ENCODE assay signal across 10 cellular contexts in genomic region chr3:73255609-73256029, GRCh38.
DNase-seq lines count a peak whose midpoint lies in the region; ATAC-seq and TF ChIP-seq lines count a peak whose summit lies in the region.
"Had no signal": no experiment of that assay in that cellular context is flagged by ENCODE, and none has a peak within 500 bp of the region (broad histone marks: within the 10 kb centered on the region; RNA-seq: fewer than 3 reads in every experiment).

No MANE protein-coding gene starts in this region.

- no peaks in the 10 kb centered on the region for H3K36me3 ChIP-seq in MG63
- no peaks in the 10 kb centered on the region for H3K36me3 ChIP-seq in SJSA1
- no peaks in the 10 kb centered on the region for H3K36me3 ChIP-seq in right atrium auricular region
- H3K36me3 ChIP-seq in neural progenitor cell = no peaks in the 10 kb centered on the region
- H3K36me3 ChIP-seq: gastroesophageal sphincter had no signal

- no peak for ATAC-seq in HG03565 (IDR thresholded peaks at IDR 0.05; ENCODE audit: unreplicated experiment)
- ATAC-seq: gastroesophageal sphincter; stimulated activated effector memory CD8-positive, alpha-beta T cell treated with anti-CD3 and anti-CD28 coated beads, Interleukin-12 subunit alpha, Interleukin-12 subunit beta, amount 100 ng/mL, for 72 hours had no signal

- H3F3A ChIP-seq in neural progenitor cell (ENCODE audit: low read depth) = no peaks in the 10 kb centered on the region

- H3K27ac ChIP-seq in SJSA1 (no peak overlapping the region), right atrium auricular region (no peak overlapping the region), neural progenitor cell (no peak overlapping the region)
- H3K27ac ChIP-seq: gastroesophageal sphincter had no signal

- H3K9ac ChIP-seq in neural progenitor cell = no peak overlapping the region

- H3K79me2 ChIP-seq in neural progenitor cell (ENCODE audit: low read depth) = no peaks in the 10 kb centered on the region

- H2AFZ ChIP-seq in neural progenitor cell (replicated peaks) = no peak overlapping the region

- no peaks in the 10 kb centered on the region for H3K9me3 Mint-ChIP-seq in neural progenitor cell

- no peak overlapping the region for H3K4me3 Mint-ChIP-seq in neural progenitor cell
- H3K4me3 Mint-ChIP-seq: stimulated activated effector memory CD8-positive, alpha-beta T cell treated with anti-CD3 and anti-CD28 coated beads, Interleukin-12 subunit alpha, Interleukin-12 subunit beta, amount 100 ng/mL, for 72 hours had no signal

- peaks cover 2% of the 10 kb centered on the region for H3K27me3 Mint-ChIP-seq in neural progenitor cell (ENCODE audit: insufficient read depth, low read depth)

- H3K4me1 ChIP-seq in SJSA1 (replicated peaks) (no peaks in the 10 kb centered on the region), right atrium auricular region (no peaks in the 10 kb centered on the region), neural progenitor cell (peaks cover 6% of the 10 kb centered on the region)
- H3K4me1 ChIP-seq: gastroesophageal sphincter had no signal

- H3K4me1 Mint-ChIP-seq in neural progenitor cell = peaks cover 4% of the 10 kb centered on the region
- H3K4me1 Mint-ChIP-seq: stimulated activated effector memory CD8-positive, alpha-beta T cell treated with anti-CD3 and anti-CD28 coated beads, Interleukin-12 subunit alpha, Interleukin-12 subunit beta, amount 100 ng/mL, for 72 hours had no signal

- no peak overlapping the region for H3K4me3 ChIP-seq in MG63
- no peak overlapping the region for H3K4me3 ChIP-seq in SJSA1
- H3K4me3 ChIP-seq in right atrium auricular region = no peak overlapping the region
- no peak overlapping the region for H3K4me3 ChIP-seq in neural progenitor cell
- H3K4me3 ChIP-seq: gastroesophageal sphincter had no signal

- TF ChIP-seq CTCF in right atrium auricular region (IDR thresholded peaks at IDR 0.05) = no peak
- no peak for TF ChIP-seq CTCF in neural progenitor cell (IDR thresholded peaks at IDR 0.05)

- H3K27ac Mint-ChIP-seq in neural progenitor cell = no peak overlapping the region
- H3K27ac Mint-ChIP-seq: stimulated activated effector memory CD8-positive, alpha-beta T cell treated with anti-CD3 and anti-CD28 coated beads, Interleukin-12 subunit alpha, Interleukin-12 subunit beta, amount 100 ng/mL, for 72 hours had no signal

- no peaks in the 10 kb centered on the region for H3K36me3 Mint-ChIP-seq in neural progenitor cell
- H3K36me3 Mint-ChIP-seq: stimulated activated effector memory CD8-positive, alpha-beta T cell treated with anti-CD3 and anti-CD28 coated beads, Interleukin-12 subunit alpha, Interleukin-12 subunit beta, amount 100 ng/mL, for 72 hours had no signal

- H3K27me3 ChIP-seq in MG63 (no peaks in the 10 kb centered on the region), SJSA1 (replicated peaks) (no peaks in the 10 kb centered on the region), right atrium auricular region (no peaks in the 10 kb centered on the region), neural progenitor cell (no peaks in the 10 kb centered on the region)
- H3K27me3 ChIP-seq: gastroesophageal sphincter had no signal

- DNase-seq in COLO829 (ENCODE audit: low spot score) (peak; percentile 98), MG63 (peak; percentile 77), SJSA1 (ENCODE audit: low read depth in 1 of 2, low spot score in 2 of 2) (peak; percentile 5 to 53), iris pigment epithelial cell (ENCODE audit: low read depth) (peak; percentile 63), right atrium auricular region (ENCODE audit: low spot score) (no peak), neural progenitor cell (ENCODE audit: low spot score) (no peak)
- no peak for DNase-seq in activated CD4-positive, CD25-positive, alpha-beta regulatory T cell (lab: John Stamatoyannopoulos, UW)

- no peaks in the 10 kb centered on the region for H4K20me1 ChIP-seq in neural progenitor cell (ENCODE audit: low read depth)

- no peak overlapping the region for H3K4me2 ChIP-seq in neural progenitor cell

- H3K9me3 ChIP-seq in MG63 = no peaks in the 10 kb centered on the region
- H3K9me3 ChIP-seq in SJSA1 (replicated peaks) = no peaks in the 10 kb centered on the region
- H3K9me3 ChIP-seq in right atrium auricular region = no peaks in the 10 kb centered on the region
- H3K9me3 ChIP-seq in neural progenitor cell (ENCODE audit: low read depth) = no peaks in the 10 kb centered on the region
- H3K9me3 ChIP-seq: gastroesophageal sphincter had no signal

Comparison
In these comparisons a context has a peak if more than half of its experiments do, and no peak if none do; other contexts are left out.
1. DNase-seq: peak in COLO829 (single experiment), MG63 (single experiment), SJSA1 (2 of 2) and iris pigment epithelial cell (single experiment); none in right atrium auricular region (single experiment), activated CD4-positive, CD25-positive, alpha-beta regulatory T cell (0 of 4) and neural progenitor cell (single experiment).